Comparison of ENCODE assay signal across 8 cellular contexts in the genomic region with DNA sequence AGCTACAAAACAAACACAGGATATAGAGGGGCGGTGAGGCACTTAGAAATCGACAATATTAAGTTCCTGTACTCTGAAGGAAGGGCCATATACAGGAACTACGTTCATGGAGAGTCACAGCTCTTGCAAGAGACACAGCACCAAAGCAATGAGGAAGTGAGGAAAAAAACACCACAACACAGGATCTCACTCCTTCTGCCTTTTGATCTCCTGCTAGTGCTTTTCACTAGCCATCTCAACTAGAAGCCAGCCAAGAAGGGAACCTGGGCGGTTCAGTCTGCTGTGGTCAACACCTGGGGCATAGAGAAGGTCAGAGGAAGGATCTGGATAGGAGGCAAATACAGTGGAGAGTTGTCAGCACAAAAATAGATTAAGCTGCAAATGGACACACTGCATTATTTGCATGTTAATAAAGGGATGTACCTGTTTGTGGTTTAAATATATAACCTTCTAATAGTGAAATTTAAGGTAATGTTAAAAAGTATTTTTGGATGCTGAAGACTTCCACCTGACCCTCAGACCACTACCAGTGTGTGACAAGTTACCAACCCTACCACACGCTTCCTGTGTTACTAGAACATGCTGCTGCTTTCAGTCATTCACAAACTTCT.
A peak's percentile ranks its signal among the peaks of the same experiment; 100 is the strongest.
DNase-seq lines count a peak whose midpoint lies in the region; ATAC-seq and TF ChIP-seq lines count a peak whose summit lies in the region.

No MANE protein-coding gene starts in this region.

- H3K27me3 Mint-ChIP-seq in central memory CD8-positive, alpha-beta T cell: peaks cover 19% of the 10 kb centered on the region

- no peak for TF ChIP-seq POLR2A in NB4 (IDR thresholded peaks at IDR 0.05; ENCODE audit: extremely low read depth, insufficient read length)

- peaks cover 7% of the 10 kb centered on the region for H3K36me3 Mint-ChIP-seq in central memory CD8-positive, alpha-beta T cell (ENCODE audit: insufficient read depth)

- no peak overlapping the region for H3K4me3 ChIP-seq in NB4 (ENCODE audit: low read depth, low read length)

- H3K4me3 Mint-ChIP-seq in central memory CD8-positive, alpha-beta T cell: peak overlapping the region; percentile 34

- peak overlapping the region; percentile 84 for H3K27ac Mint-ChIP-seq in central memory CD8-positive, alpha-beta T cell (ENCODE audit: low read depth)

- peaks cover 18% of the 10 kb centered on the region for H3K4me1 Mint-ChIP-seq in central memory CD8-positive, alpha-beta T cell

- TF ChIP-seq CTCF in NB4 (IDR thresholded peaks at IDR 0.05; ENCODE audit: low read depth, low read length): no peak

- ATAC-seq in GM18873 (IDR thresholded peaks at IDR 0.05; ENCODE audit: low FRiP score, unreplicated experiment) (peak; percentile 86), HG02623 (IDR thresholded peaks at IDR 0.05; ENCODE audit: unreplicated experiment) (peak; percentile 87)
- peak; percentile 98 for ATAC-seq in central memory CD8-positive, alpha-beta T cell (replicated peaks; ENCODE audit: extremely low read depth, poor library complexity, severe bottlenecking)

- H3K9me3 Mint-ChIP-seq in central memory CD8-positive, alpha-beta T cell: no peaks in the 10 kb centered on the region

- DNase-seq in NB4 (ENCODE audit: low read depth) (peak; percentile 78), NCI-H345 treated with DMSO at 0.1 percent for 48 hours (lab: John Stamatoyannopoulos, UW; ENCODE audit: unreplicated experiment) (no peak), NCI-H2227 (lab: John Stamatoyannopoulos, UW; ENCODE audit: unreplicated experiment) (no peak), A172 (ENCODE audit: low spot score) (no peak), NCI-H1694 treated with DMSO at 0.1 percent for 48 hours (lab: John Stamatoyannopoulos, UW) (no peak)
- DNase-seq in central memory CD8-positive, alpha-beta T cell (ENCODE audit: low spot score in 2 of 2): peak; percentile 20 to 54

Comparison
In these comparisons a context has a peak if more than half of its experiments do, and no peak if none do; other contexts are left out.
1. DNase-seq: peak in NB4 (single experiment) and central memory CD8-positive, alpha-beta T cell (2 of 2); none in NCI-H345 treated with DMSO at 0.1 percent for 48 hours (single experiment), NCI-H2227 (single experiment), A172 (single experiment) and NCI-H1694 treated with DMSO at 0.1 percent for 48 hours (single experiment).
2. Peak in every context shown above with its lines, with median percentiles within 50 percentile points of each other: ATAC-seq.